19 cellular contexts compared by ENCODE assay signal in genomic region chrX:15314472-15314871, GRCh38. TPM values are rescaled to one million over a fixed set of nuclear protein-coding genes. Genes with fewer than 3 reads are reported as not detected.
A peak's percentile ranks its signal among the peaks of the same experiment; 100 is the strongest.
DNase-seq lines count a peak whose midpoint lies in the region; ATAC-seq and TF ChIP-seq lines count a peak whose summit lies in the region.
"Had no signal": no experiment of that assay in that cellular context is flagged by ENCODE, and none has a peak within 500 bp of the region (broad histone marks: within the 10 kb centered on the region; RNA-seq: fewer than 3 reads in every experiment).

No MANE protein-coding gene starts in this region.

- H3K36me3 ChIP-seq in heart right ventricle = no peaks in the 10 kb centered on the region
- no peaks in the 10 kb centered on the region for H3K36me3 ChIP-seq in SK-N-MC (ENCODE audit: insufficient read depth, low read length)
- H3K36me3 ChIP-seq: BLaER1 had no signal

- intact Hi-C loops in heart right ventricle (cut with DNase I) = no loop called here
- intact Hi-C loops in Right ventricle myocardium inferior (cut with DNase I) = no loop called here
- intact Hi-C loops in right cardiac atrium (cut with DNase I) = no loop called here

- H3K9ac ChIP-seq in SK-N-MC (ENCODE audit: insufficient read length) = no peak overlapping the region
- H3K9ac ChIP-seq: BLaER1 had no signal

- peaks cover 0 to 13% (median 5%) of the 10 kb centered on the region in 9 donors for H3K4me1 ChIP-seq in heart right ventricle
- H3K4me1 ChIP-seq in right cardiac atrium (ENCODE audit: control insufficient read depth, insufficient read depth, low read length) = peaks cover 4% of the 10 kb centered on the region
- H3K4me1 ChIP-seq: BLaER1 had no signal

- H3K27me3 ChIP-seq in heart right ventricle = peaks cover 0 to 14% (median 0%) of the 10 kb centered on the region in 7 donors
- H3K27me3 ChIP-seq in right cardiac atrium (ENCODE audit: control insufficient read depth, insufficient read depth) = no peaks in the 10 kb centered on the region

- H3K9me3 ChIP-seq in heart right ventricle (no peaks in the 10 kb centered on the region), SK-N-MC (ENCODE audit: low read depth, low read length) (no peaks in the 10 kb centered on the region), right cardiac atrium (ENCODE audit: control insufficient read depth, low read length) (no peaks in the 10 kb centered on the region)
- H3K9me3 ChIP-seq: BLaER1 had no signal

- peak in 2 of 8 donors; percentile 27 to 28 for ATAC-seq in heart right ventricle
- ATAC-seq in Right ventricle myocardium inferior = no peak
- no peak for ATAC-seq in right cardiac atrium
- ATAC-seq in left lobe of liver = no peak
- no peak for ATAC-seq in HG03521 (IDR thresholded peaks at IDR 0.05; ENCODE audit: unreplicated experiment)
- ATAC-seq: GM23338, HCT116 had no signal

- 19 to 32% methylated on average over 2 of the region's 2 CpGs for WGBS in heart right ventricle, 2 donors
- WGBS in right cardiac atrium = 20% methylated on average over 2 of the region's 2 CpGs

- no peak for DNase-seq in heart right ventricle
- DNase-seq in Right ventricle myocardium inferior (ENCODE audit: missing footprints) = no peak
- no peak for DNase-seq in SK-N-MC (ENCODE audit: low read depth, low spot score)
- no peak for DNase-seq in right cardiac atrium
- no peak for DNase-seq in left lobe of liver (ENCODE audit: low spot score)
- no peak for DNase-seq in H4 (ENCODE audit: low spot score)
- DNase-seq: CD4-positive, alpha-beta memory T cell; DMS153; DMS79; GDM1; H7 had no signal

- peak overlapping the region; percentile 25 to 54 (median 38) for H3K4me3 ChIP-seq in heart right ventricle
- H3K4me3 ChIP-seq in SK-N-MC = peak overlapping the region; percentile 49
- H3K4me3 ChIP-seq in right cardiac atrium (ENCODE audit: low read length) = peak overlapping the region; percentile 65
- H3K4me3 ChIP-seq: BLaER1, GM23338 had no signal

- TF ChIP-seq CTCF in heart right ventricle (IDR thresholded peaks at IDR 0.05) = no peak

- peak overlapping the region; percentile 34 to 86 (median 74) for H3K27ac ChIP-seq in heart right ventricle
- H3K27ac ChIP-seq in SK-N-MC = peak overlapping the region; percentile 83
- H3K27ac ChIP-seq in right cardiac atrium (ENCODE audit: low read length) = no peak overlapping the region
- H3K27ac ChIP-seq: BLaER1 had no signal

RNA-seq across cellular contexts. Expression of gene ASB11, which starts 1.0 kb away (rescaled TPM):
- total RNA-seq in heart right ventricle = 100 to 1,000 TPM in 7 of 10 donors, 10 to 100 TPM in 3; 64.9 to 149 (median 101) TPM
- 10 to 100 TPM in 1 of 2 donors, 1 to 10 TPM in 1; 4.3 to 18.1 TPM for polyA plus RNA-seq in heart right ventricle
- 85.9 TPM for total RNA-seq in Right ventricle myocardium inferior
- 10 to 100 TPM; 45.0 to 92.4 (median 76.9) TPM for total RNA-seq in right cardiac atrium
- polyA plus RNA-seq in right cardiac atrium = 34.2 TPM
- total RNA-seq in left lobe of liver = not detected
- not detected in 2 replicates for total RNA-seq in H4 (2014; rRNA removed; shearing (Covaris generic))
- total RNA-seq: CD4-positive, alpha-beta memory T cell; Daoy; GM23338; H7; HT-29 had no signal
- polyA plus RNA-seq: AG04450; CD14-positive monocyte; CD4-positive, alpha-beta memory T cell; GM23338 had no signal

RNA-seq across cellular contexts. Expression of gene PIGA, which starts 20.9 kb away (rescaled TPM):
- total RNA-seq in heart right ventricle (1 to 10 TPM; 3.1 to 7.3 (median 4.7) TPM), Right ventricle myocardium inferior (3.8 TPM), right cardiac atrium (1 to 10 TPM; 3.2 to 6.0 (median 4.9) TPM), left lobe of liver (5.7 TPM)
- polyA plus RNA-seq in heart right ventricle (1 to 10 TPM; 5.9 to 6.9 TPM), right cardiac atrium (6.3 TPM)
- total RNA-seq in H4 (2014; rRNA removed; shearing (Covaris generic)) = 9.9 and 10.9 TPM in 2 replicates

RNA-seq across cellular contexts. Expression of gene ASB9, which starts 44.6 kb away (rescaled TPM):
- total RNA-seq in heart right ventricle (1 to 10 TPM in 2 of 10 donors, under 1 TPM in 8; 0.39 to 1.5 (median 0.86) TPM), Right ventricle myocardium inferior (1.5 TPM), right cardiac atrium (1 to 10 TPM in 2 of 4 donors, under 1 TPM in 2; 0.89 to 2.0 (median 1.3) TPM), left lobe of liver (4.7 TPM)
- polyA plus RNA-seq in heart right ventricle (1 to 10 TPM in 1 of 2 donors, under 1 TPM in 1; 0.59 to 1.6 TPM), right cardiac atrium (0.91 TPM)
- total RNA-seq in H4 (2014; rRNA removed; shearing (Covaris generic)) = 16.1 and 17.5 TPM in 2 replicates
- total RNA-seq: CD4-positive, alpha-beta memory T cell had no signal

Comparison
In these comparisons a context has a peak if more than half of its experiments do, and no peak if none do; other contexts are left out.
1. RNA of gene ASB11, which starts 1.0 kb away (total RNA-seq): 64.9 to 149 TPM in heart right ventricle, 85.9 TPM in Right ventricle myocardium inferior (single experiment) and 45.0 to 92.4 TPM in right cardiac atrium; not detected in left lobe of liver (single experiment) and not detected in H4; every median in the first group is over 10 times any median in the second.
2. Peak in every context shown above with its lines, with median percentiles within 50 percentile points of each other: H3K4me3 ChIP-seq.